ENCODE assay signal across 18 cellular contexts in the genomic region with DNA sequence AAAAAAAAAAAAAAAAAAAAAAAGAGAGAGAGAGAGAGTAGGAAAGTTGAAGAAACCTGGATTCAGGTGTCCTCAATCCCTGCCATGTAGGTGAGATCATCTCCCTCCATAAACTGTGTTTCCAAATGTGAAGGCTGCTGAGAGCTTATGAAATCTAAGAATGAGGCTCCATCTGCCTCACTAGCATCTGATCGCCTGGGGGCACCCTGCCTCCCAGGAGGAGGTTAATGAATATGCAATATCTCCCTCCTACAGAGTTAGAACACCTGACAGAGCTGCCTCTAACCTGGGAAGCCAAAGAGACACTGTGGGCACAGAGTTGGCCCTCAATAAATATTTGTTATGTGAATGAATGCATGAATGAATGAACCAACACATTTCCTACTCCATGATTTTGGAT. TPM values are rescaled to one million over a fixed set of nuclear protein-coding genes. Genes with fewer than 3 reads are reported as not detected.
A peak's percentile ranks its signal among the peaks of the same experiment; 100 is the strongest.
DNase-seq lines count a peak whose midpoint lies in the region; ATAC-seq, FAIRE-seq and TF ChIP-seq lines count a peak whose summit lies in the region.
"Had no signal": no experiment of that assay in that cellular context is flagged by ENCODE, and none has a peak within 500 bp of the region (broad histone marks: within the 10 kb centered on the region; RNA-seq: fewer than 3 reads in every experiment).

No MANE protein-coding gene starts in this region.

- no peak overlapping the region for H3K4me3 ChIP-seq in breast epithelium
- H3K4me3 ChIP-seq in upper lobe of left lung: no peak overlapping the region
- no peak overlapping the region for H3K4me3 ChIP-seq in small intestine (ENCODE audit: low read depth in 1 of 2, low read length in 2 of 2)
- no peak overlapping the region for H3K4me3 ChIP-seq in suprapubic skin

- peaks cover 13% of the 10 kb centered on the region for H3K27me3 Mint-ChIP-seq in MCF 10A (ENCODE audit: insufficient read depth, unreplicated experiment)

- intact Hi-C loops in MCF 10A (cut with micrococcal nuclease) (no loop called here), breast epithelium (cut with DNase I; ENCODE audit: low total_unique reads) (no loop called here)

- no peak for TF ChIP-seq EP300 in upper lobe of left lung (IDR thresholded peaks at IDR 0.05)
- TF ChIP-seq EP300 in suprapubic skin (IDR thresholded peaks at IDR 0.05): no peak

- no peak for ATAC-seq in upper lobe of left lung (ENCODE audit: low FRiP score in 2 of 2)
- ATAC-seq: CD8-positive, alpha-beta T cell had no signal

- no peak overlapping the region for H3K4me3 Mint-ChIP-seq in MCF 10A (ENCODE audit: unreplicated experiment)
- H3K4me3 Mint-ChIP-seq: activated naive CD4-positive, alpha-beta T cell treated with anti-CD3 and anti-CD28 coated beads, Interleukin-2, amount 50 U/mL, for 24 hours; CD8-positive, alpha-beta T cell; IgD-negative memory B cell; memory B cell; nephron had no signal

- no peaks in the 10 kb centered on the region for H3K36me3 Mint-ChIP-seq in MCF 10A (ENCODE audit: insufficient read depth, unreplicated experiment)
- H3K36me3 Mint-ChIP-seq: activated naive CD4-positive, alpha-beta T cell treated with anti-CD3 and anti-CD28 coated beads, Interleukin-2, amount 50 U/mL, for 24 hours; CD8-positive, alpha-beta T cell had no signal

- TF ChIP-seq CTCF in MCF 10A (IDR thresholded peaks at IDR 0.05; ENCODE audit: unreplicated experiment): no peak
- TF ChIP-seq CTCF in breast epithelium (IDR thresholded peaks at IDR 0.05): no peak
- TF ChIP-seq CTCF in upper lobe of left lung (IDR thresholded peaks at IDR 0.05): no peak
- no peak for TF ChIP-seq CTCF in suprapubic skin (IDR thresholded peaks at IDR 0.05)

- POLR2A ChIA-PET in MCF 10A (lab: Yijun Ruan, JAX): interaction anchor here (0.6 kb wide), 3 partner anchors 11 to 404 kb away, joined by 3 to 5 read pairs (median 4); no protein-coding TSS in a partner anchor

- FAIRE-seq in small intestine (lab: Jason Lieb, UNC): no peak

- CTCF ChIA-PET in MCF 10A (lab: Yijun Ruan, JAX): interaction anchor here (0.5 kb wide), 1 partner anchor 22 kb away, joined by 3 read pairs; no protein-coding TSS in a partner anchor

- WGBS in upper lobe of left lung, 2 donors: 32 to 33% methylated on average over 1 of the region's 1 CpG
- WGBS in small intestine, 3 donors: 26 to 42% (median 38%) methylated on average over 1 of the region's 1 CpG
- WGBS in suprapubic skin: 29% methylated on average over 1 of the region's 1 CpG

- no TSS peak for BruUV-seq in MCF 10A (replicated peaks; lab: Mats Ljungman, UMichigan)

- H3K4me1 ChIP-seq in breast epithelium (no peaks in the 10 kb centered on the region), upper lobe of left lung (no peaks in the 10 kb centered on the region), small intestine (ENCODE audit: control insufficient read depth in 2 of 2, insufficient read depth in 1 of 2, low read depth in 1 of 2, low read length in 1 of 2) (no peaks in the 10 kb centered on the region), suprapubic skin (no peaks in the 10 kb centered on the region)

- no peaks in the 10 kb centered on the region for H3K4me1 Mint-ChIP-seq in MCF 10A (ENCODE audit: insufficient read depth, unreplicated experiment)
- H3K4me1 Mint-ChIP-seq: activated naive CD4-positive, alpha-beta T cell treated with anti-CD3 and anti-CD28 coated beads, Interleukin-2, amount 50 U/mL, for 24 hours; IgD-negative memory B cell; memory B cell had no signal

- DNase-seq in MCF 10A (ENCODE audit: unreplicated experiment) (peak; percentile 56), breast epithelium (ENCODE audit: low spot score in 2 of 2) (no peak), NCI-H2171 (lab: John Stamatoyannopoulos, UW) (peak; percentile 8), caudate nucleus (lab: John Stamatoyannopoulos, UW) (peak in 9 of 61 donors; percentile 4 to 71 (median 13)), upper lobe of left lung (no peak), small intestine (no peak), suprapubic skin (ENCODE audit: low spot score in 2 of 2) (no peak), 8988T (no peak)
- DNase-seq: activated CD4-positive, alpha-beta T cell treated with anti-CD3 and anti-CD28 coated beads for 1 hour; CD8-positive, alpha-beta T cell; foreskin fibroblast; NCI-H1092; Right ventricle myocardium superior; substantia nigra had no signal

- no peaks in the 10 kb centered on the region for H3K9me3 ChIP-seq in breast epithelium
- no peaks in the 10 kb centered on the region for H3K9me3 ChIP-seq in upper lobe of left lung
- no peaks in the 10 kb centered on the region for H3K9me3 ChIP-seq in small intestine (ENCODE audit: control insufficient read depth, low read depth)
- H3K9me3 ChIP-seq in suprapubic skin: no peaks in the 10 kb centered on the region

- no peak overlapping the region for H3K27ac Mint-ChIP-seq in MCF 10A (ENCODE audit: low read depth, unreplicated experiment)
- H3K27ac Mint-ChIP-seq: activated naive CD4-positive, alpha-beta T cell treated with anti-CD3 and anti-CD28 coated beads, Interleukin-2, amount 50 U/mL, for 24 hours; CD8-positive, alpha-beta T cell; IgD-negative memory B cell; memory B cell; nephron had no signal

- H3K36me3 ChIP-seq in breast epithelium (no peaks in the 10 kb centered on the region), upper lobe of left lung (no peaks in the 10 kb centered on the region), small intestine (ENCODE audit: control insufficient read depth in 2 of 2, insufficient read depth in 2 of 2, low read length in 2 of 2) (no peaks in the 10 kb centered on the region), suprapubic skin (no peaks in the 10 kb centered on the region)

- H3K27ac ChIP-seq in breast epithelium: no peak overlapping the region
- peak overlapping the region; percentile 36 for H3K27ac ChIP-seq in caudate nucleus (ENCODE audit: low read depth, low read length)
- H3K27ac ChIP-seq in upper lobe of left lung: no peak overlapping the region
- H3K27ac ChIP-seq in small intestine (ENCODE audit: low read depth in 1 of 2, low read length in 1 of 2): no peak overlapping the region
- no peak overlapping the region for H3K27ac ChIP-seq in suprapubic skin

- no peaks in the 10 kb centered on the region for H3K9me3 Mint-ChIP-seq in MCF 10A (ENCODE audit: unreplicated experiment)
- H3K9me3 Mint-ChIP-seq: activated naive CD4-positive, alpha-beta T cell treated with anti-CD3 and anti-CD28 coated beads, Interleukin-2, amount 50 U/mL, for 24 hours; CD8-positive, alpha-beta T cell; IgD-negative memory B cell had no signal

- TF ChIP-seq POLR2A in breast epithelium (IDR thresholded peaks at IDR 0.05) (no peak), upper lobe of left lung (IDR thresholded peaks at IDR 0.05) (no peak), suprapubic skin (IDR thresholded peaks at IDR 0.05) (no peak)

- H3K27me3 ChIP-seq in breast epithelium (no peaks in the 10 kb centered on the region), upper lobe of left lung (no peaks in the 10 kb centered on the region), small intestine (ENCODE audit: control insufficient read depth in 2 of 2, insufficient read depth in 2 of 2, low read length in 2 of 2) (no peaks in the 10 kb centered on the region), suprapubic skin (peaks cover 3% of the 10 kb centered on the region)

RNA-seq across cellular contexts. Expression of gene ZNF148, which starts 23.8 kb away (rescaled TPM):
- 35.2 and 37.2 TPM in 2 replicates for total RNA-seq in MCF 10A (2022)
- total RNA-seq in breast epithelium: 10 to 100 TPM; 29.8 to 47.7 (median 31.8) TPM
- 10 to 100 TPM; 24.5 to 42.9 (median 32.8) TPM for total RNA-seq in upper lobe of left lung
- 1 to 10 TPM; 4.6 to 6.5 (median 4.7) TPM for polyA plus RNA-seq in small intestine
- total RNA-seq in suprapubic skin: 10 to 100 TPM; 16.5 to 30.0 (median 20.3) TPM

Comparison
In these comparisons a context has a peak if more than half of its experiments do, and no peak if none do; other contexts are left out.
1. DNase-seq: peak in MCF 10A (single experiment) and NCI-H2171 (single experiment); none in breast epithelium (0 of 2), upper lobe of left lung (0 of 2), small intestine (single experiment), suprapubic skin (0 of 2) and 8988T (single experiment).